ENCODE assay signal across 8 cellular contexts in genomic region chr12:108562348-108563134, GRCh38. TPM values are rescaled to one million over a fixed set of nuclear protein-coding genes. Genes with fewer than 3 reads are reported as not detected.
DNase-seq lines count a peak whose midpoint lies in the region; ATAC-seq and TF ChIP-seq lines count a peak whose summit lies in the region.

ISCU (plus strand) TSS chr12:108562596; CDS start chr12:108562623, 27 bp downstream.

- H3K9me3 ChIP-seq in OCI-LY3 (ENCODE audit: insufficient read depth, low read length): no peaks in the 10 kb centered on the region

- H3K9me3 Mint-ChIP-seq in endothelial cell (ENCODE audit: unreplicated experiment): no peaks in the 10 kb centered on the region
- H3K9me3 Mint-ChIP-seq in mesothelial cell of epicardium: no peaks in the 10 kb centered on the region

- H2AFZ ChIP-seq in OCI-LY3 (ENCODE audit: low read depth, low read length): peak within 1 kb of the TSS; percentile 73

- H3K4me1 ChIP-seq in OCI-LY3 (ENCODE audit: low read length): peaks cover 51% of the 10 kb centered on the region

- H3K36me3 Mint-ChIP-seq in endothelial cell (ENCODE audit: low read depth, unreplicated experiment) (peaks cover 22% of the 10 kb centered on the region), mesothelial cell of epicardium (peaks cover 8% of the 10 kb centered on the region)

- no peaks in the 10 kb centered on the region for H3K27me3 ChIP-seq in OCI-LY3 (ENCODE audit: low read depth, low read length)

- H3K4me1 Mint-ChIP-seq in endothelial cell (ENCODE audit: unreplicated experiment): peaks cover 29% of the 10 kb centered on the region
- peaks cover 37% of the 10 kb centered on the region for H3K4me1 Mint-ChIP-seq in mesothelial cell of epicardium

- H3K36me3 ChIP-seq in OCI-LY3 (replicated peaks; ENCODE audit: low read depth, low read length): peaks cover 35% of the 10 kb centered on the region

- H3K4me2 ChIP-seq in OCI-LY3 (ENCODE audit: low read length): peak within 1 kb of the TSS; percentile 91

- peak within 1 kb of the TSS; percentile 92 for H3K9ac ChIP-seq in OCI-LY3 (ENCODE audit: low read length)

- H3K27ac Mint-ChIP-seq in endothelial cell (ENCODE audit: unreplicated experiment) (peak within 1 kb of the TSS; percentile 100), mesothelial cell of epicardium (peak within 1 kb of the TSS; percentile 100)

- peak; percentile 98 for DNase-seq in DMS 273 (lab: John Stamatoyannopoulos, UW; ENCODE audit: unreplicated experiment)
- DNase-seq in HuH-7.5 (ENCODE audit: low spot score): peak; percentile 87
- DNase-seq in activated CD8-positive, alpha-beta memory T cell treated with anti-CD3 and anti-CD28 coated beads, Interleukin-2, amount 50 U/mL, for 48 hours: peak; percentile 100
- peak; percentile 100 for DNase-seq in endothelial cell (ENCODE audit: low spot score)
- peak; percentile 98 to 100 for DNase-seq in mesothelial cell of epicardium (ENCODE audit: low spot score in 2 of 2, unreplicated experiment in 2 of 2)
- DNase-seq in stimulated activated CD8-positive, alpha-beta memory T cell treated with anti-CD3 and anti-CD28 coated beads, Interleukin-15, amount 100 ng/mL, for 4 hours (ENCODE audit: low read depth in 2 of 2): peak; percentile 95 to 98

- ATAC-seq in GM21528 (IDR thresholded peaks at IDR 0.05; ENCODE audit: low FRiP score, unreplicated experiment): peak; percentile 53

- H3K79me2 ChIP-seq in OCI-LY3 (ENCODE audit: low read length): peaks cover 66% of the 10 kb centered on the region

- TF ChIP-seq CTCF in OCI-LY3 (IDR thresholded peaks at IDR 0.05; ENCODE audit: low read depth, low read length): no peak
- TF ChIP-seq CTCF in endothelial cell (IDR thresholded peaks at IDR 0.05; ENCODE audit: unreplicated experiment): no peak
- no peak for TF ChIP-seq CTCF in mesothelial cell of epicardium (IDR thresholded peaks at IDR 0.05; ENCODE audit: unreplicated experiment)

- peaks cover 23% of the 10 kb centered on the region for H4K20me1 ChIP-seq in OCI-LY3 (ENCODE audit: insufficient read depth, low read length)

- peak within 1 kb of the TSS; percentile 100 for H3K4me3 Mint-ChIP-seq in endothelial cell (ENCODE audit: unreplicated experiment)
- peak within 1 kb of the TSS; percentile 100 for H3K4me3 Mint-ChIP-seq in mesothelial cell of epicardium

- H3K27ac ChIP-seq in OCI-LY3 (ENCODE audit: low read length): peak within 1 kb of the TSS; percentile 89

- peaks cover 18% of the 10 kb centered on the region for H3K27me3 Mint-ChIP-seq in endothelial cell (ENCODE audit: unreplicated experiment)
- no peaks in the 10 kb centered on the region for H3K27me3 Mint-ChIP-seq in mesothelial cell of epicardium (ENCODE audit: low read depth)

- peak within 1 kb of the TSS; percentile 91 for H3K4me3 ChIP-seq in OCI-LY3 (ENCODE audit: low read length)

RNA-seq across cellular contexts. Expression of gene ISCU, which starts in this region (rescaled TPM):
- total RNA-seq in endothelial cell (ENCODE audit: unreplicated experiment) (67.8 TPM), mesothelial cell of epicardium (64.9 to 66.0 TPM (median 65.8 TPM) in 3 replicates)

Comparison
In these comparisons a context has a peak if more than half of its experiments do, and no peak if none do; other contexts are left out.
1. Peak in every context shown above with its lines: DNase-seq, ATAC-seq, H3K4me3 ChIP-seq and H3K27ac ChIP-seq.